1 cellular context compared by ENCODE assay signal in genomic region chr15:63018639-63019038, GRCh38.
TF ChIP-seq lines count a peak whose summit lies in the region.

No MANE protein-coding gene starts in this region.

TF ChIP-seq in HCT116, 20 proteins besides CTCF, POLR2A, EP300 and RAD21 (continued from another document):
- TF ChIP-seq, protein P1, sequence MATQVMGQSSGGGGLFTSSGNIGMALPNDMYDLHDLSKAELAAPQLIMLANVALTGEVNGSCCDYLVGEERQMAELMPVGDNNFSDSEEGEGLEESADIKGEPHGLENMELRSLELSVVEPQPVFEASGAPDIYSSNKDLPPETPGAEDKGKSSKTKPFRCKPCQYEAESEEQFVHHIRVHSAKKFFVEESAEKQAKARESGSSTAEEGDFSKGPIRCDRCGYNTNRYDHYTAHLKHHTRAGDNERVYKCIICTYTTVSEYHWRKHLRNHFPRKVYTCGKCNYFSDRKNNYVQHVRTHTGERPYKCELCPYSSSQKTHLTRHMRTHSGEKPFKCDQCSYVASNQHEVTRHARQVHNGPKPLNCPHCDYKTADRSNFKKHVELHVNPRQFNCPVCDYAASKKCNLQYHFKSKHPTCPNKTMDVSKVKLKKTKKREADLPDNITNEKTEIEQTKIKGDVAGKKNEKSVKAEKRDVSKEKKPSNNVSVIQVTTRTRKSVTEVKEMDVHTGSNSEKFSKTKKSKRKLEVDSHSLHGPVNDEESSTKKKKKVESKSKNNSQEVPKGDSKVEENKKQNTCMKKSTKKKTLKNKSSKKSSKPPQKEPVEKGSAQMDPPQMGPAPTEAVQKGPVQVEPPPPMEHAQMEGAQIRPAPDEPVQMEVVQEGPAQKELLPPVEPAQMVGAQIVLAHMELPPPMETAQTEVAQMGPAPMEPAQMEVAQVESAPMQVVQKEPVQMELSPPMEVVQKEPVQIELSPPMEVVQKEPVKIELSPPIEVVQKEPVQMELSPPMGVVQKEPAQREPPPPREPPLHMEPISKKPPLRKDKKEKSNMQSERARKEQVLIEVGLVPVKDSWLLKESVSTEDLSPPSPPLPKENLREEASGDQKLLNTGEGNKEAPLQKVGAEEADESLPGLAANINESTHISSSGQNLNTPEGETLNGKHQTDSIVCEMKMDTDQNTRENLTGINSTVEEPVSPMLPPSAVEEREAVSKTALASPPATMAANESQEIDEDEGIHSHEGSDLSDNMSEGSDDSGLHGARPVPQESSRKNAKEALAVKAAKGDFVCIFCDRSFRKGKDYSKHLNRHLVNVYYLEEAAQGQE (IDR thresholded peaks at IDR 0.05; ENCODE audit: low read depth), result no peak
- TF ChIP-seq MAX (IDR thresholded peaks at IDR 0.05) (no peak), ZFX (IDR thresholded peaks at IDR 0.05) (no peak), EZH2phosphoT487 (IDR thresholded peaks at IDR 0.05; ENCODE audit: borderline replicate concordance) (no peak), SP1 (IDR thresholded peaks at IDR 0.05; ENCODE audit: low read depth) (no peak), CBX3 (IDR thresholded peaks at IDR 0.05; ENCODE audit: low read depth) (no peak), ZNF274 (IDR thresholded peaks at IDR 0.05; ENCODE audit: low read depth, low read length) (no peak), TCF7L2 (IDR thresholded peaks at IDR 0.05; ENCODE audit: borderline replicate concordance, extremely low read depth, insufficient read depth, insufficient read length) (no peak)
- TF ChIP-seq, protein P2, sequence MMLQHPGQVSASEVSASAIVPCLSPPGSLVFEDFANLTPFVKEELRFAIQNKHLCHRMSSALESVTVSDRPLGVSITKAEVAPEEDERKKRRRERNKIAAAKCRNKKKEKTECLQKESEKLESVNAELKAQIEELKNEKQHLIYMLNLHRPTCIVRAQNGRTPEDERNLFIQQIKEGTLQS (IDR thresholded peaks at IDR 0.05), result no peak
- TF ChIP-seq, protein P3, sequence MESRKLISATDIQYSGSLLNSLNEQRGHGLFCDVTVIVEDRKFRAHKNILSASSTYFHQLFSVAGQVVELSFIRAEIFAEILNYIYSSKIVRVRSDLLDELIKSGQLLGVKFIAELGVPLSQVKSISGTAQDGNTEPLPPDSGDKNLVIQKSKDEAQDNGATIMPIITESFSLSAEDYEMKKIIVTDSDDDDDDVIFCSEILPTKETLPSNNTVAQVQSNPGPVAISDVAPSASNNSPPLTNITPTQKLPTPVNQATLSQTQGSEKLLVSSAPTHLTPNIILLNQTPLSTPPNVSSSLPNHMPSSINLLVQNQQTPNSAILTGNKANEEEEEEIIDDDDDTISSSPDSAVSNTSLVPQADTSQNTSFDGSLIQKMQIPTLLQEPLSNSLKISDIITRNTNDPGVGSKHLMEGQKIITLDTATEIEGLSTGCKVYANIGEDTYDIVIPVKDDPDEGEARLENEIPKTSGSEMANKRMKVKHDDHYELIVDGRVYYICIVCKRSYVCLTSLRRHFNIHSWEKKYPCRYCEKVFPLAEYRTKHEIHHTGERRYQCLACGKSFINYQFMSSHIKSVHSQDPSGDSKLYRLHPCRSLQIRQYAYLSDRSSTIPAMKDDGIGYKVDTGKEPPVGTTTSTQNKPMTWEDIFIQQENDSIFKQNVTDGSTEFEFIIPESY (IDR thresholded peaks at IDR 0.05; ENCODE audit: extremely low read depth, insufficient replicate concordance, low read length), result no peak
